8 cellular contexts compared by ENCODE assay signal in the genomic region with DNA sequence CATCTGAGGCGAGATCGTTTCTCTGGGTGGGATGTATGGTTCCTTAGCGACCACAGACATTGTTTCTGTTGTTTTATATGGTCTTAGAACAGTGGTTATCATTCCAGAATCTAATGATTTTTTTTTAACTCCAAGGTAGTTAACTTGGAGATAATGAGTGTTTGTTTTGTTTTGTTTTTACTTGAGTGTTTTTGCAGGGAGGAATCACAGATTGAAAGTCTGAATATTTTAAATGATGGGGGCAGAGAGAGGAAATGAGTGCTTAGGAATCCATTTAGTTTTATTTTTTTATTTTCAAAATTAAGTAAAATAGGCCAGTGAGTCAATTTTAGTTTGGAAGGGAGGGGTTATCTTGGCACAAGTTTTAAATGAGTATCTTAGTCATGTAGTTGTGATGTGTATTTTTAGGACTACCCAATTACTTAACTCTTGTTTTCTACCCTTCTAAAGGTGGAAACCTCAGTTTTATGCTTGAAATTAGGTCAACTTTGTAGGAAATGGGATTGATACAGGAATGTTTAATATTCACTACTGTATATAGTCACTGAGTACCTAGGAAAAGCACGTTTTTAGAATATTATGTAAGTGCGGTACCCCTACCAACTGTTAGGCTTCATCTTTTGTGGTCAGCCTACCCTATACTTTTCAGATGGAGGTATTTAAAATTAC. TPM values are rescaled to one million over a fixed set of nuclear protein-coding genes. Genes with fewer than 3 reads are reported as not detected.
DNase-seq lines count a peak whose midpoint lies in the region; ATAC-seq, FAIRE-seq and TF ChIP-seq lines count a peak whose summit lies in the region.

No MANE protein-coding gene starts in this region.

- H3K27me3 ChIP-seq in adrenal gland, result no peaks in the 10 kb centered on the region
- no peaks in the 10 kb centered on the region for H3K27me3 ChIP-seq in thoracic aorta (replicated peaks; ENCODE audit: insufficient read depth)

- peaks cover 28 to 53% of the 10 kb centered on the region in 2 donors for H3K4me1 ChIP-seq in adrenal gland (replicated peaks in 1 of 2)
- peaks cover 18 to 24% of the 10 kb centered on the region in 2 donors for H3K4me1 ChIP-seq in kidney (ENCODE audit: control insufficient read depth in 1 of 2, insufficient read depth in 1 of 2, low read depth in 1 of 2, low read length in 2 of 2)
- peaks cover 27 to 43% of the 10 kb centered on the region in 2 donors for H3K4me1 ChIP-seq in thoracic aorta (ENCODE audit: control insufficient read depth in 1 of 2, low read depth in 2 of 2)

- no peaks in the 10 kb centered on the region for H3K9me3 Mint-ChIP-seq in activated CD4-positive, alpha-beta T cell treated with anti-CD3 and anti-CD28 coated beads, Interleukin-2, amount 10 ng/mL, durations not matched to agents 24 days and 14 days

- H3K4me3 ChIP-seq in adrenal gland, result peak overlapping the region in 3 of 4 donors; percentile 22 to 88 (median 81)
- peak overlapping the region; percentile 74 to 92 for H3K4me3 ChIP-seq in kidney (ENCODE audit: low read length in 2 of 2)
- H3K4me3 ChIP-seq in thoracic aorta, result peak overlapping the region; percentile 98

- H3K9me3 ChIP-seq in adrenal gland (replicated peaks in 1 of 3), result no peaks in the 10 kb centered on the region
- H3K9me3 ChIP-seq in kidney (ENCODE audit: control insufficient read depth in 1 of 2, low read length in 2 of 2), result no peaks in the 10 kb centered on the region
- H3K9me3 ChIP-seq in thoracic aorta, result no peaks in the 10 kb centered on the region

- no peak for FAIRE-seq in kidney (lab: Jason Lieb, UNC)

- H3K27ac ChIP-seq in adrenal gland (peak overlapping the region; percentile 54 to 99 (median 98)), kidney (ENCODE audit: low read depth in 2 of 2, low read length in 2 of 2) (peak overlapping the region; percentile 86 to 98), thoracic aorta (peak overlapping the region; percentile 43 to 71)

- peak overlapping the region; percentile 65 to 85 for H3K9ac ChIP-seq in kidney (ENCODE audit: low read length in 2 of 2)

- TF ChIP-seq POLR2A in adrenal gland (IDR thresholded peaks at IDR 0.05) (no peak), GM18505 (IDR thresholded peaks at IDR 0.05; ENCODE audit: borderline replicate concordance, extremely low read depth, insufficient read depth, insufficient read length) (no peak)

- H3K36me3 Mint-ChIP-seq in activated CD4-positive, alpha-beta T cell treated with anti-CD3 and anti-CD28 coated beads, Interleukin-2, amount 10 ng/mL, durations not matched to agents 24 days and 14 days (ENCODE audit: low read depth), result peaks cover 18% of the 10 kb centered on the region

- TF ChIP-seq CTCF in adrenal gland (IDR thresholded peaks at IDR 0.05) (no peak), kidney (IDR thresholded peaks at IDR 0.05; ENCODE audit: borderline replicate concordance, extremely low read depth, insufficient read depth) (no peak), thoracic aorta (IDR thresholded peaks at IDR 0.05) (no peak)

- H3K4me1 Mint-ChIP-seq in activated CD4-positive, alpha-beta T cell treated with anti-CD3 and anti-CD28 coated beads, Interleukin-2, amount 10 ng/mL, durations not matched to agents 24 days and 14 days, result peaks cover 45% of the 10 kb centered on the region

- H3K36me3 ChIP-seq in adrenal gland (replicated peaks in 1 of 2), result no peaks in the 10 kb centered on the region
- H3K36me3 ChIP-seq in kidney (ENCODE audit: control insufficient read depth in 1 of 2, insufficient read depth in 2 of 2, low read length in 2 of 2), result no peaks in the 10 kb centered on the region
- no peaks in the 10 kb centered on the region for H3K36me3 ChIP-seq in thoracic aorta

- peak overlapping the region; percentile 94 for H3K4me3 Mint-ChIP-seq in activated CD4-positive, alpha-beta T cell treated with anti-CD3 and anti-CD28 coated beads, Interleukin-2, amount 10 ng/mL, durations not matched to agents 24 days and 14 days

- ATAC-seq in thoracic aorta (ENCODE audit: insufficient number of reproducible peaks, low FRiP score, low read depth) (no peak), GM18505 (IDR thresholded peaks at IDR 0.05; ENCODE audit: unreplicated experiment) (no peak)

- no peak for DNase-seq in activated CD4-positive, alpha-beta T cell treated with anti-CD3 and anti-CD28 coated beads, Interleukin-2, amount 10 ng/mL, durations not matched to agents 24 days and 14 days
- DNase-seq in activated CD4-positive, alpha-beta T cell treated with anti-CD3 and anti-CD28 coated beads, Interleukin-2, amount 50 U/mL, for 1 hour, result no peak
- DNase-seq in adrenal gland (no peak), kidney (no peak), thoracic aorta (ENCODE audit: low spot score) (no peak), NCI-H1105 treated with DMSO at 0.1 percent for 48 hours (lab: John Stamatoyannopoulos, UW) (no peak), NCI-H526 (lab: John Stamatoyannopoulos, UW) (no peak)

- H3K27me3 Mint-ChIP-seq in activated CD4-positive, alpha-beta T cell treated with anti-CD3 and anti-CD28 coated beads, Interleukin-2, amount 10 ng/mL, durations not matched to agents 24 days and 14 days, result no peaks in the 10 kb centered on the region

- intact Hi-C loops in activated CD4-positive, alpha-beta T cell treated with anti-CD3 and anti-CD28 coated beads, Interleukin-2, amount 10 ng/mL, durations not matched to agents 24 days and 14 days (cut with micrococcal nuclease), result loop anchor here (5.0 to 10.0 kb wide), 4 partner anchors 106 to 1293 kb away; partner anchors contain the start of genes NFX1 and UBAP1
- intact Hi-C loops in adrenal gland (cut with DNase I), result loop anchor here in 1 of 2 donors (5.0 kb wide), 1 partner anchor 33 kb away; no protein-coding TSS in a partner anchor
- intact Hi-C loops in kidney (cut with DNase I), result no loop called here

- H3K27ac Mint-ChIP-seq in activated CD4-positive, alpha-beta T cell treated with anti-CD3 and anti-CD28 coated beads, Interleukin-2, amount 10 ng/mL, durations not matched to agents 24 days and 14 days, result peak overlapping the region; percentile 93

- 15% methylated on average over 5 of the region's 5 CpGs for WGBS in adrenal gland, 4 donors

RNA-seq across cellular contexts. Expression of gene UBE2R2, which starts 2.0 kb away (rescaled TPM):
- total RNA-seq in activated CD4-positive, alpha-beta T cell treated with anti-CD3 and anti-CD28 coated beads, Interleukin-2, amount 10 ng/mL, durations not matched to agents 24 days and 14 days, result 41.6 and 41.9 TPM in 2 replicates
- total RNA-seq in adrenal gland (10 to 100 TPM; 18.7 to 46.7 (median 28.2) TPM), kidney (32.2 TPM), thoracic aorta (10 to 100 TPM; 21.3 to 32.5 TPM)
- polyA plus RNA-seq in adrenal gland (10 to 100 TPM; 12.8 to 34.6 (median 14.1) TPM), kidney (ENCODE audit: insufficient read depth, low read depth, low replicate concordance) (26.1 TPM)

RNA-seq across cellular contexts. Expression of gene PRSS3, which starts 23.6 kb away (rescaled TPM):
- total RNA-seq in activated CD4-positive, alpha-beta T cell treated with anti-CD3 and anti-CD28 coated beads, Interleukin-2, amount 10 ng/mL, durations not matched to agents 24 days and 14 days, result not detected in 2 replicates
- total RNA-seq in adrenal gland, result 1 to 10 TPM in 5 of 8 donors, not detected in 3; 1.1 to 5.5 (median 1.8) TPM
- 1 to 10 TPM; 3.7 to 5.8 (median 4.4) TPM for polyA plus RNA-seq in adrenal gland
- 0.79 TPM for total RNA-seq in kidney
- polyA plus RNA-seq in kidney (ENCODE audit: insufficient read depth, low read depth, low replicate concordance), result 2.8 TPM
- 1 to 10 TPM in 1 of 2 donors, not detected in 1; 1.1 TPM for total RNA-seq in thoracic aorta
